In genomic region chr3:55564709-55565108, GRCh38 we compare ENCODE assay signal across 14 cellular contexts.
"Had no signal": no experiment of that assay in that cellular context is flagged by ENCODE, and none has a peak within 500 bp of the region (broad histone marks: within the 10 kb centered on the region; RNA-seq: fewer than 3 reads in every experiment).

No MANE protein-coding gene starts in this region.

- DNase-seq: activated CD4-positive, alpha-beta T cell treated with anti-CD3 and anti-CD28 coated beads, Interleukin-2, amount 10 ng/mL, durations not matched to agents 24 days and 14 days; activated CD8-positive, alpha-beta memory T cell treated with anti-CD3 and anti-CD28 coated beads for 24 hours; caudate nucleus; colonic mucosa; effector CD4-positive, alpha-beta T cell; foreskin melanocyte; heart left ventricle; nephron progenitor cell; stimulated activated CD4-positive, alpha-beta T cell treated with anti-CD3 and anti-CD28 coated beads, Interleukin-15, amount 100 ng/mL, for 24 hours; stimulated activated CD4-positive, alpha-beta T cell treated with anti-CD3 and anti-CD28 coated beads, Interleukin-4, amount 100 ng/mL, for 24 hours; T1000; testis had no signal

- FAIRE-seq: endothelial cell of umbilical vein had no signal

- H3K27me3 ChIP-seq: colonic mucosa, testis had no signal

- H3K4me1 ChIP-seq: colonic mucosa, testis had no signal

- H3K4me3 ChIP-seq: colonic mucosa, heart left ventricle, testis had no signal

- H3K36me3 ChIP-seq: colonic mucosa, heart left ventricle had no signal

- H3K9me3 ChIP-seq: colonic mucosa, heart left ventricle, testis had no signal

- H3K27ac ChIP-seq: colonic mucosa, heart left ventricle, testis had no signal

- ATAC-seq: heart left ventricle, WTC11 had no signal
